In genomic region chr2:39492095-39492590, GRCh38 we compare ENCODE assay signal across 1 cellular context.
TF ChIP-seq lines count a peak whose summit lies in the region.

No MANE protein-coding gene starts in this region.

TF ChIP-seq in IMR-90, 13 proteins besides CTCF, POLR2A, EP300 and RAD21:
- TF ChIP-seq BHLHE40 (IDR thresholded peaks at IDR 0.05; ENCODE audit: low read depth, low read length) (peak; percentile 62; the same call in 1 of the 2 replicates), MAFK (IDR thresholded peaks at IDR 0.05; ENCODE audit: low read depth, low read length) (no peak), FOS (IDR thresholded peaks at IDR 0.05; ENCODE audit: low read depth, low read length) (peak; percentile 94), CEBPB (IDR thresholded peaks at IDR 0.05; ENCODE audit: low read depth, low read length) (peak; percentile 99), MXI1 (IDR thresholded peaks at IDR 0.05; ENCODE audit: borderline replicate concordance, low read depth, low read length) (peak; percentile 32; the same call in 1 of the 2 replicates), MAZ (IDR thresholded peaks at IDR 0.05; ENCODE audit: borderline replicate concordance, low read depth, low read length) (no peak)
